ENCODE assay signal across 9 cellular contexts in genomic region chr17:74873874-74874614, GRCh38. TPM values are rescaled to one million over a fixed set of nuclear protein-coding genes. Genes with fewer than 3 reads are reported as not detected.
A peak's percentile ranks its signal among the peaks of the same experiment; 100 is the strongest.
DNase-seq lines count a peak whose midpoint lies in the region; ATAC-seq, FAIRE-seq and TF ChIP-seq lines count a peak whose summit lies in the region.
"Had no signal": no experiment of that assay in that cellular context is flagged by ENCODE, and none has a peak within 500 bp of the region (broad histone marks: within the 10 kb centered on the region; RNA-seq: fewer than 3 reads in every experiment).

No MANE protein-coding gene starts in this region.

- no peak for TF ChIP-seq CTCF in BJ (IDR thresholded peaks at IDR 0.05; ENCODE audit: insufficient read depth, low read depth, low read length)
- TF ChIP-seq CTCF in kidney (IDR thresholded peaks at IDR 0.05; ENCODE audit: borderline replicate concordance, extremely low read depth, insufficient read depth): no peak
- TF ChIP-seq CTCF in thyroid gland (IDR thresholded peaks at IDR 0.05): no peak

- 65 to 70% methylated on average over 6 of the region's 6 CpGs for WGBS in thyroid gland, 2 donors

- peaks cover 16% of the 10 kb centered on the region for H3K4me1 Mint-ChIP-seq in activated T-helper 17 cell treated with anti-CD3 and anti-CD28 coated beads, Interleukin-2, amount 50 U/mL, for 72 hours

- peaks cover 26% of the 10 kb centered on the region for H3K36me3 Mint-ChIP-seq in activated T-helper 17 cell treated with anti-CD3 and anti-CD28 coated beads, Interleukin-2, amount 50 U/mL, for 72 hours (ENCODE audit: low read depth)

- CTCF ChIA-PET in BJ (lab: Yijun Ruan, JAX): interaction anchor here (0.7 to 1.7 kb wide), 7 partner anchors 14 to 240 kb away, joined by 3 to 7 read pairs (median 3); no protein-coding TSS in a partner anchor

- DNase-seq in BJ (ENCODE audit: low read depth): no peak
- peak; percentile 68 for DNase-seq in HTR-8/SVneo (ENCODE audit: insufficient read length, low spot score)
- peak; percentile 62 for DNase-seq in kidney
- no peak for DNase-seq in thyroid gland

- H3K4me1 ChIP-seq in kidney (ENCODE audit: control insufficient read depth in 1 of 2, insufficient read depth in 1 of 2, low read depth in 1 of 2, low read length in 2 of 2) (peaks cover 4 to 12% of the 10 kb centered on the region in 2 donors), thyroid gland (peaks cover 21 to 42% of the 10 kb centered on the region in 2 donors)

- ATAC-seq in activated T-helper 17 cell treated with anti-CD3 and anti-CD28 coated beads, Interleukin-2, amount 50 U/mL, for 72 hours (replicated peaks): no peak
- ATAC-seq in GM21619 (IDR thresholded peaks at IDR 0.05; ENCODE audit: unreplicated experiment) (no peak), HG02938 (IDR thresholded peaks at IDR 0.05; ENCODE audit: unreplicated experiment) (no peak), HG02884 (IDR thresholded peaks at IDR 0.05; ENCODE audit: unreplicated experiment) (no peak)

- H3K27ac ChIP-seq in kidney (ENCODE audit: low read depth in 2 of 2, low read length in 2 of 2) (peak overlapping the region in 1 of 2 donors; percentile 94), thyroid gland (peak overlapping the region in 2 of 3 donors; percentile 83 to 86)

- H3K27ac Mint-ChIP-seq in activated T-helper 17 cell treated with anti-CD3 and anti-CD28 coated beads, Interleukin-2, amount 50 U/mL, for 72 hours: peak overlapping the region; percentile 88

- H3K4me3 Mint-ChIP-seq in activated T-helper 17 cell treated with anti-CD3 and anti-CD28 coated beads, Interleukin-2, amount 50 U/mL, for 72 hours: peak overlapping the region; percentile 91

- POLR2A ChIA-PET in BJ (lab: Charles Lee): no interaction called here

- H3K27me3 ChIP-seq in BJ (ENCODE audit: control insufficient read depth, insufficient read depth, low read length) (peaks cover 9% of the 10 kb centered on the region), thyroid gland (no peaks in the 10 kb centered on the region)

- H3K4me3 ChIP-seq in BJ (ENCODE audit: low read depth, low read length) (peak overlapping the region; percentile 56), kidney (ENCODE audit: low read length in 2 of 2) (peak overlapping the region; percentile 76 to 96), thyroid gland (replicated peaks in 1 of 3) (peak overlapping the region in 1 of 3 donors; percentile 48)

- H3K36me3 ChIP-seq in BJ (ENCODE audit: control insufficient read depth, insufficient read depth, low read length) (peaks cover 2% of the 10 kb centered on the region; the same call in 1 of the 2 replicates), kidney (ENCODE audit: control insufficient read depth in 1 of 2, insufficient read depth in 2 of 2, low read length in 2 of 2) (no peaks in the 10 kb centered on the region), thyroid gland (no peaks in the 10 kb centered on the region)

- intact Hi-C loops in kidney (cut with DNase I) (no loop called here), thyroid gland (cut with DNase I) (no loop called here)

- H3K9ac ChIP-seq in kidney (ENCODE audit: low read length in 2 of 2): peak overlapping the region in 1 of 2 donors; percentile 47

- TF ChIP-seq POLR2A in thyroid gland (IDR thresholded peaks at IDR 0.05): no peak

- H3K9me3 ChIP-seq in kidney (ENCODE audit: control insufficient read depth in 1 of 2, low read length in 2 of 2): no peaks in the 10 kb centered on the region
- no peaks in the 10 kb centered on the region for H3K9me3 ChIP-seq in thyroid gland

- H3K9me3 Mint-ChIP-seq in activated T-helper 17 cell treated with anti-CD3 and anti-CD28 coated beads, Interleukin-2, amount 50 U/mL, for 72 hours: no peaks in the 10 kb centered on the region

- H3K27me3 Mint-ChIP-seq in activated T-helper 17 cell treated with anti-CD3 and anti-CD28 coated beads, Interleukin-2, amount 50 U/mL, for 72 hours: no peaks in the 10 kb centered on the region

- FAIRE-seq in HTR-8/SVneo (lab: Jason Lieb, UNC) (no peak), kidney (lab: Jason Lieb, UNC) (no peak)

RNA-seq across cellular contexts. Expression of gene FDXR, which starts 1.2 kb away (rescaled TPM):
- 20.2 and 38.0 TPM in 2 replicates for polyA plus RNA-seq in BJ (2011; rRNA removed)
- 7.9 and 11.3 TPM in 2 replicates for polyA minus RNA-seq in BJ (2011; rRNA and poly(A)+ RNA removed)
- total RNA-seq in activated T-helper 17 cell treated with anti-CD3 and anti-CD28 coated beads, Interleukin-2, amount 50 U/mL, for 72 hours: 10 to 100 TPM; 56.7 to 58.4 TPM
- 9.0 TPM for total RNA-seq in kidney
- polyA plus RNA-seq in kidney (ENCODE audit: insufficient read depth, low read depth, low replicate concordance): 15.2 TPM
- 10 to 100 TPM in 2 of 4 donors, 1 to 10 TPM in 2; 5.9 to 18.6 (median 10.2) TPM for total RNA-seq in thyroid gland

RNA-seq across cellular contexts. Expression of gene GRIN2C, which starts 14.4 kb away (rescaled TPM):
- polyA plus RNA-seq in BJ (2011; rRNA removed): 0.04 TPM in 1 of 2 replicates, not detected in the other
- polyA minus RNA-seq in BJ (2011; rRNA and poly(A)+ RNA removed): 0.05 TPM in 1 of 2 replicates, not detected in the other
- 1 to 10 TPM in 1 of 2 donors, under 1 TPM in 1; 0.65 to 1.2 TPM for total RNA-seq in activated T-helper 17 cell treated with anti-CD3 and anti-CD28 coated beads, Interleukin-2, amount 50 U/mL, for 72 hours
- 0.31 TPM for total RNA-seq in kidney
- 0.15 TPM for polyA plus RNA-seq in kidney (ENCODE audit: insufficient read depth, low read depth, low replicate concordance)
- total RNA-seq in thyroid gland: 100 to 1,000 TPM in 2 of 4 donors, 10 to 100 TPM in 2; 63.4 to 120 (median 94.0) TPM

RNA-seq across cellular contexts. Expression of gene FADS6, which starts 19.4 kb away (rescaled TPM):
- not detected in 2 replicates for polyA plus RNA-seq in BJ (2011; rRNA removed)
- not detected in 2 replicates for polyA minus RNA-seq in BJ (2011; rRNA and poly(A)+ RNA removed)
- not detected for total RNA-seq in activated T-helper 17 cell treated with anti-CD3 and anti-CD28 coated beads, Interleukin-2, amount 50 U/mL, for 72 hours
- not detected for total RNA-seq in kidney
- not detected for polyA plus RNA-seq in kidney (ENCODE audit: insufficient read depth, low read depth, low replicate concordance)
- total RNA-seq in thyroid gland: not detected
- total RNA-seq: HT1080 had no signal

RNA-seq across cellular contexts. Expression of gene USH1G, which starts 49.0 kb away (rescaled TPM):
- polyA plus RNA-seq in BJ (2011; rRNA removed): not detected in 2 replicates
- 0.15 TPM in 1 of 2 replicates, not detected in the other for polyA minus RNA-seq in BJ (2011; rRNA and poly(A)+ RNA removed)
- not detected for total RNA-seq in activated T-helper 17 cell treated with anti-CD3 and anti-CD28 coated beads, Interleukin-2, amount 50 U/mL, for 72 hours
- total RNA-seq in kidney: 0.22 TPM
- polyA plus RNA-seq in kidney (ENCODE audit: insufficient read depth, low read depth, low replicate concordance): 0.17 TPM
- total RNA-seq in thyroid gland: not detected
- total RNA-seq: HT1080 had no signal

RNA-seq across cellular contexts. Expression of gene OTOP2, which starts 50.0 kb away (rescaled TPM):
- polyA plus RNA-seq in BJ (2011; rRNA removed) (not detected in 2 replicates), kidney (ENCODE audit: insufficient read depth, low read depth, low replicate concordance) (not detected)
- polyA minus RNA-seq in BJ (2011; rRNA and poly(A)+ RNA removed): not detected in 2 replicates
- total RNA-seq in activated T-helper 17 cell treated with anti-CD3 and anti-CD28 coated beads, Interleukin-2, amount 50 U/mL, for 72 hours: not detected
- total RNA-seq in kidney (not detected), thyroid gland (not detected)
- total RNA-seq: HT1080 had no signal

Comparison
In these comparisons a context has a peak if more than half of its experiments do, and no peak if none do; other contexts are left out.
1. DNase-seq: peak in HTR-8/SVneo (single experiment) and kidney (single experiment); none in BJ (single experiment) and thyroid gland (0 of 2).
2. RNA of gene GRIN2C, which starts 14.4 kb away (total RNA-seq): 63.4 to 120 TPM in thyroid gland; 0.65 to 1.2 TPM in activated T-helper 17 cell treated with anti-CD3 and anti-CD28 coated beads, Interleukin-2, amount 50 U/mL, for 72 hours and 0.31 TPM in kidney (single experiment); every median in the first group is over 10 times any median in the second.